Comparison of ENCODE assay signal across 25 cellular contexts in the genomic region with DNA sequence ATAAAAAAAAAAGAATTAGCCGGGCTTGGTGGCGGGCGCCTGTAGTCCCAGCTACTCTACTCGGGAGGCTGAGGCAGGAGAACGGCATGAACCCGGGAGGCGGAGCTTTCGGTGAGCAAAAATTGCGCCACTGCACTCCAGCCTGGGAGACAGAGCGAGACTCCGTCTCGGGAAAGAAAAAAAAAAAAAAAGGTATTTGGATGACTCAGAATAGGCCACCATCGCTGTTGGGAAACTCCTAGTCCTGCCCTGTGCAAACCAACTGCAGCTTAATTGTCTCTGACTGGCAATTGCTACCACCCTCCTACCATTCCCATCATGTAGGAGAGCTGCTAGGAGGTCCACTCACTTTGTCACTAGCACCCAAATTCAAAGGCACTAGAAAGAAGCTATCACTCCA. TPM values are rescaled to one million over a fixed set of nuclear protein-coding genes. Genes with fewer than 3 reads are reported as not detected.
DNase-seq lines count a peak whose midpoint lies in the region; ATAC-seq and TF ChIP-seq lines count a peak whose summit lies in the region.
"Had no signal": no experiment of that assay in that cellular context is flagged by ENCODE, and none has a peak within 500 bp of the region (broad histone marks: within the 10 kb centered on the region; RNA-seq: fewer than 3 reads in every experiment).

No MANE protein-coding gene starts in this region.

- peaks cover 33% of the 10 kb centered on the region for H3K36me3 ChIP-seq in osteoblast (ENCODE audit: insufficient read depth, low read length)
- H3K36me3 ChIP-seq: HAP-1, right lobe of liver had no signal

- no peaks in the 10 kb centered on the region for H3K27me3 ChIP-seq in osteoblast (ENCODE audit: insufficient read depth, low read length)
- H3K27me3 ChIP-seq: esophagus squamous epithelium, heart right ventricle, right lobe of liver, stomach had no signal

- peaks cover 7% of the 10 kb centered on the region for H3K4me1 ChIP-seq in osteoblast (ENCODE audit: insufficient read depth, low read length)
- H3K4me1 ChIP-seq: esophagus squamous epithelium, HAP-1, left ventricle myocardium inferior had no signal

- peaks cover 19% of the 10 kb centered on the region for H4K20me1 ChIP-seq in osteoblast (ENCODE audit: insufficient read depth, low read length)

- no peak overlapping the region for H3K4me3 ChIP-seq in epithelial cell of esophagus (ENCODE audit: low read length)
- H3K4me3 ChIP-seq in osteoblast (ENCODE audit: insufficient read depth, low read length), result no peak overlapping the region
- H3K4me3 ChIP-seq: esophagus squamous epithelium, HAP-1, heart right ventricle, left ventricle myocardium inferior, right lobe of liver, stomach had no signal

- DNase-seq in H4 (ENCODE audit: low spot score) (peak; percentile 65), SIG-M5 (lab: John Stamatoyannopoulos, UW) (peak; percentile 35), epithelial cell of esophagus (ENCODE audit: low read depth) (peak; percentile 61), osteoblast (ENCODE audit: insufficient read length, low spot score, missing footprints) (peak; percentile 37), cortex of kidney (lab: John Stamatoyannopoulos, UW) (no peak)
- DNase-seq: activated CD4-positive, alpha-beta T cell treated with anti-CD3 and anti-CD28 coated beads for 1 hour; activated naive CD4-positive, alpha-beta T cell treated with Interleukin-2 at 50 U/mL for 16 hours; activated T-cell treated with anti-CD3 and anti-CD28 coated beads, Interleukin-2, amount 50 U/mL, for 4 hours; effector CD8-positive, alpha-beta T cell; esophagus squamous epithelium; heart right ventricle; left ventricle myocardium inferior; MM.1S; NCI-H187; NCI-H774; posterior cingulate gyrus; right lobe of liver; Right ventricle myocardium superior; stomach; T-cell had no signal

- TF ChIP-seq CTCF in epithelial cell of esophagus (IDR thresholded peaks at IDR 0.05; ENCODE audit: insufficient read depth, low read depth, low read length, missing control alignments), result no peak
- no peak for TF ChIP-seq CTCF in osteoblast (IDR thresholded peaks at IDR 0.05; ENCODE audit: extremely low read depth, low read depth, low read length)

- H3K4me2 ChIP-seq in osteoblast (ENCODE audit: insufficient read depth, low read length), result no peak overlapping the region

- H3K79me2 ChIP-seq in osteoblast (ENCODE audit: insufficient read depth, low read length), result peaks cover 86% of the 10 kb centered on the region

- no peaks in the 10 kb centered on the region for H3K9me3 ChIP-seq in osteoblast (ENCODE audit: low read depth, low read length)
- H3K9me3 ChIP-seq: esophagus squamous epithelium, HAP-1, heart right ventricle, left ventricle myocardium inferior, right lobe of liver, stomach had no signal

- ATAC-seq in GM21390 (IDR thresholded peaks at IDR 0.05; ENCODE audit: unreplicated experiment), result no peak
- no peak for ATAC-seq in GM18867 (IDR thresholded peaks at IDR 0.05; ENCODE audit: unreplicated experiment)
- ATAC-seq: activated T-cell treated with anti-CD3 and anti-CD28 coated beads, Interleukin-2, amount 50 U/mL, for 4 hours; heart right ventricle; right lobe of liver; T-cell had no signal

- peak overlapping the region; percentile 36 for H3K27ac ChIP-seq in osteoblast (ENCODE audit: low read depth, low read length)
- H3K27ac ChIP-seq: esophagus squamous epithelium, heart right ventricle, left ventricle myocardium inferior, right lobe of liver, stomach had no signal

- no peak overlapping the region for H2AFZ ChIP-seq in osteoblast (ENCODE audit: low read length)

RNA-seq across cellular contexts. Expression of a gene that starts 43.5 kb away (rescaled TPM):
- total RNA-seq in H4 (2014; rRNA removed; shearing (Covaris generic)), result 0.64 and 1.8 TPM in 2 replicates
- 41.5 and 46.7 TPM in 2 replicates for total RNA-seq in osteoblast
- total RNA-seq: G401, OCI-LY7 had no signal

Comparison
In these comparisons a context has a peak if more than half of its experiments do, and no peak if none do; other contexts are left out.
1. RNA of a gene that starts 43.5 kb away (total RNA-seq): 41.5 to 46.7 TPM in osteoblast; 0.64 to 1.8 TPM in H4; every median in the first group is over 10 times any median in the second.